19 cellular contexts compared by ENCODE assay signal in genomic region chr9:91403665-91404543, GRCh38. TPM values are rescaled to one million over a fixed set of nuclear protein-coding genes. Genes with fewer than 3 reads are reported as not detected.
DNase-seq lines count a peak whose midpoint lies in the region; ATAC-seq and TF ChIP-seq lines count a peak whose summit lies in the region.
"Had no signal": no experiment of that assay in that cellular context is flagged by ENCODE, and none has a peak within 500 bp of the region (broad histone marks: within the 10 kb centered on the region; RNA-seq: fewer than 3 reads in every experiment).

No MANE protein-coding gene starts in this region.

- no peaks in the 10 kb centered on the region for H3K9me3 Mint-ChIP-seq in activated CD4-positive, alpha-beta T cell treated with anti-CD3 and anti-CD28 coated beads, Interleukin-2, amount 10 ng/mL, durations not matched to agents 7 days and 5 days
- H3K9me3 Mint-ChIP-seq in activated T-helper 2 cell treated with anti-CD3 and anti-CD28 coated beads, Interferon-gamma antibody, Interleukin-2, Interleukin-4, amounts not matched to agents 10 μg/mL and 5 μg/mL and 100 μg/mL, durations not matched to agents 14 hours and 24 hours and 36 hours = no peaks in the 10 kb centered on the region
- H3K9me3 Mint-ChIP-seq in osteocyte (ENCODE audit: unreplicated experiment) = no peaks in the 10 kb centered on the region

- no peak for ATAC-seq in psoas muscle
- ATAC-seq: PC-3 had no signal

- intact Hi-C loops in activated T-helper 2 cell treated with anti-CD3 and anti-CD28 coated beads, Interferon-gamma antibody, Interleukin-2, Interleukin-4, amounts not matched to agents 10 μg/mL and 5 μg/mL and 100 μg/mL, durations not matched to agents 14 hours and 24 hours and 36 hours (cut with micrococcal nuclease) = no loop called here
- intact Hi-C loops in psoas muscle (cut with DNase I) = no loop called here

- no peak for DNase-seq in activated CD4-positive, alpha-beta T cell treated with anti-CD3 and anti-CD28 coated beads, Interleukin-2, amount 10 ng/mL, durations not matched to agents 7 days and 5 days
- DNase-seq in activated CD4-positive, alpha-beta T cell treated with anti-CD3 and anti-CD28 coated beads for 48 hours = no peak
- peak; percentile 44 for DNase-seq in KBM-7
- DNase-seq in activated T-helper 2 cell treated with anti-CD3 and anti-CD28 coated beads, Interferon-gamma antibody, Interleukin-2, Interleukin-4, amounts not matched to agents 10 μg/mL and 5 μg/mL and 100 μg/mL, durations not matched to agents 14 hours and 24 hours and 36 hours (ENCODE audit: low spot score) = no peak
- peak; percentile 21 for DNase-seq in osteocyte (ENCODE audit: extremely low spot score, unreplicated experiment)
- DNase-seq in SJCRH30 = no peak
- no peak for DNase-seq in retina
- no peak for DNase-seq in psoas muscle
- DNase-seq: C1 segment of cervical spinal cord, DND-41, Kasumi-1, NCI-H1436, NCI-H2029, NCI-H2171, NCI-H774, PC-3 had no signal

- in situ Hi-C loops in KBM-7 (cut with MboI; ENCODE audit: low pct_unique_long_range_greater_than_20kb, low sequenced_read_pairs) = no loop called here

- H3K27me3 ChIP-seq in SJCRH30 = no peaks in the 10 kb centered on the region
- H3K27me3 ChIP-seq in psoas muscle (ENCODE audit: insufficient read depth in 3 of 3, low read length in 2 of 3) = no peaks in the 10 kb centered on the region

- H3K4me1 ChIP-seq in SJCRH30 = no peaks in the 10 kb centered on the region
- peaks cover 8% of the 10 kb centered on the region for H3K4me1 ChIP-seq in psoas muscle
- H3K4me1 ChIP-seq: HAP-1 had no signal

- H3K36me3 Mint-ChIP-seq in activated CD4-positive, alpha-beta T cell treated with anti-CD3 and anti-CD28 coated beads, Interleukin-2, amount 10 ng/mL, durations not matched to agents 7 days and 5 days (ENCODE audit: low read depth) = peaks cover 24% of the 10 kb centered on the region
- peaks cover 57% of the 10 kb centered on the region for H3K36me3 Mint-ChIP-seq in activated T-helper 2 cell treated with anti-CD3 and anti-CD28 coated beads, Interferon-gamma antibody, Interleukin-2, Interleukin-4, amounts not matched to agents 10 μg/mL and 5 μg/mL and 100 μg/mL, durations not matched to agents 14 hours and 24 hours and 36 hours (ENCODE audit: low read depth)
- H3K36me3 Mint-ChIP-seq in osteocyte (ENCODE audit: unreplicated experiment) = peaks cover 16% of the 10 kb centered on the region

- H3K27ac ChIP-seq in SJCRH30 (no peak overlapping the region), psoas muscle (no peak overlapping the region)
- H3K27ac ChIP-seq: A549, RWPE1 had no signal

- TF ChIP-seq CTCF in osteocyte (IDR thresholded peaks at IDR 0.05) = no peak
- TF ChIP-seq CTCF in psoas muscle (IDR thresholded peaks at IDR 0.05) = no peak

- H3K4me3 ChIP-seq in SJCRH30 (no peak overlapping the region), psoas muscle (no peak overlapping the region)
- H3K4me3 ChIP-seq: A549, HAP-1 had no signal

- no peak overlapping the region for H3K4me3 Mint-ChIP-seq in activated CD4-positive, alpha-beta T cell treated with anti-CD3 and anti-CD28 coated beads, Interleukin-2, amount 10 ng/mL, durations not matched to agents 7 days and 5 days
- H3K4me3 Mint-ChIP-seq in activated T-helper 2 cell treated with anti-CD3 and anti-CD28 coated beads, Interferon-gamma antibody, Interleukin-2, Interleukin-4, amounts not matched to agents 10 μg/mL and 5 μg/mL and 100 μg/mL, durations not matched to agents 14 hours and 24 hours and 36 hours (ENCODE audit: low read depth) = no peak overlapping the region
- H3K4me3 Mint-ChIP-seq in osteocyte (ENCODE audit: unreplicated experiment) = no peak overlapping the region

- H3K9me3 ChIP-seq in SJCRH30 (replicated peaks) (no peaks in the 10 kb centered on the region), psoas muscle (no peaks in the 10 kb centered on the region)
- H3K9me3 ChIP-seq: A549, HAP-1 had no signal

- peak overlapping the region; percentile 31 for H3K27ac Mint-ChIP-seq in activated CD4-positive, alpha-beta T cell treated with anti-CD3 and anti-CD28 coated beads, Interleukin-2, amount 10 ng/mL, durations not matched to agents 7 days and 5 days
- peak overlapping the region; percentile 30 for H3K27ac Mint-ChIP-seq in activated T-helper 2 cell treated with anti-CD3 and anti-CD28 coated beads, Interferon-gamma antibody, Interleukin-2, Interleukin-4, amounts not matched to agents 10 μg/mL and 5 μg/mL and 100 μg/mL, durations not matched to agents 14 hours and 24 hours and 36 hours
- no peak overlapping the region for H3K27ac Mint-ChIP-seq in osteocyte (ENCODE audit: unreplicated experiment)

- peaks cover 19% of the 10 kb centered on the region for H3K4me1 Mint-ChIP-seq in activated CD4-positive, alpha-beta T cell treated with anti-CD3 and anti-CD28 coated beads, Interleukin-2, amount 10 ng/mL, durations not matched to agents 7 days and 5 days
- peaks cover 24% of the 10 kb centered on the region for H3K4me1 Mint-ChIP-seq in activated T-helper 2 cell treated with anti-CD3 and anti-CD28 coated beads, Interferon-gamma antibody, Interleukin-2, Interleukin-4, amounts not matched to agents 10 μg/mL and 5 μg/mL and 100 μg/mL, durations not matched to agents 14 hours and 24 hours and 36 hours (ENCODE audit: low read depth)
- H3K4me1 Mint-ChIP-seq in osteocyte (ENCODE audit: unreplicated experiment) = peaks cover 2% of the 10 kb centered on the region

- no peaks in the 10 kb centered on the region for H3K27me3 Mint-ChIP-seq in activated CD4-positive, alpha-beta T cell treated with anti-CD3 and anti-CD28 coated beads, Interleukin-2, amount 10 ng/mL, durations not matched to agents 7 days and 5 days
- H3K27me3 Mint-ChIP-seq in activated T-helper 2 cell treated with anti-CD3 and anti-CD28 coated beads, Interferon-gamma antibody, Interleukin-2, Interleukin-4, amounts not matched to agents 10 μg/mL and 5 μg/mL and 100 μg/mL, durations not matched to agents 14 hours and 24 hours and 36 hours (ENCODE audit: low read depth) = no peaks in the 10 kb centered on the region
- no peaks in the 10 kb centered on the region for H3K27me3 Mint-ChIP-seq in osteocyte (ENCODE audit: unreplicated experiment)

- POLR2A ChIA-PET in activated CD4-positive, alpha-beta T cell treated with anti-CD3 and anti-CD28 coated beads, Interleukin-2, amount 10 ng/mL, durations not matched to agents 7 days and 5 days (lab: Charles Lee) = no interaction called here

- WGBS in psoas muscle, 3 donors = 87 to 90% (median 90%) methylated on average over 14 of the region's 14 CpGs

- H3K36me3 ChIP-seq in SJCRH30 (no peaks in the 10 kb centered on the region), psoas muscle (ENCODE audit: insufficient read depth in 1 of 2, low read depth in 1 of 2) (peaks cover 0 to 13% of the 10 kb centered on the region in 2 donors)
- H3K36me3 ChIP-seq: HAP-1 had no signal

- CTCF ChIA-PET in activated CD4-positive, alpha-beta T cell treated with anti-CD3 and anti-CD28 coated beads, Interleukin-2, amount 10 ng/mL, durations not matched to agents 7 days and 5 days (lab: Charles Lee) = interaction anchor here (1.0 kb wide), 1 partner anchor 20 kb away, joined by 3 read pairs; the partner anchor contains the start of gene NFIL3

RNA-seq across cellular contexts. Expression of gene NFIL3, which starts 19.7 kb away (rescaled TPM):
- total RNA-seq in activated CD4-positive, alpha-beta T cell treated with anti-CD3 and anti-CD28 coated beads, Interleukin-2, amount 10 ng/mL, durations not matched to agents 7 days and 5 days = 10 to 100 TPM; 31.5 to 33.6 TPM
- 191 and 192 TPM in 2 replicates for total RNA-seq in activated T-helper 2 cell treated with anti-CD3 and anti-CD28 coated beads, Interferon-gamma antibody, Interleukin-2, Interleukin-4, amounts not matched to agents 10 μg/mL and 5 μg/mL and 100 μg/mL, durations not matched to agents 14 hours and 24 hours and 36 hours
- total RNA-seq in osteocyte (23.9 and 24.0 TPM in 2 replicates), psoas muscle (10 to 100 TPM; 22.4 to 76.3 (median 64.2) TPM)
- 7.3 and 9.2 TPM in 2 replicates for total RNA-seq in SJCRH30 (2014; rRNA removed; shearing (Covaris generic))
- polyA plus RNA-seq in psoas muscle = 100 to 1,000 TPM in 2 of 3 donors, 10 to 100 TPM in 1; 29.0 to 152 (median 126) TPM

RNA-seq across cellular contexts. Expression of gene AUH, which starts 42.2 kb away (rescaled TPM):
- 10 to 100 TPM; 16.8 to 17.0 TPM for total RNA-seq in activated CD4-positive, alpha-beta T cell treated with anti-CD3 and anti-CD28 coated beads, Interleukin-2, amount 10 ng/mL, durations not matched to agents 7 days and 5 days
- total RNA-seq in activated T-helper 2 cell treated with anti-CD3 and anti-CD28 coated beads, Interferon-gamma antibody, Interleukin-2, Interleukin-4, amounts not matched to agents 10 μg/mL and 5 μg/mL and 100 μg/mL, durations not matched to agents 14 hours and 24 hours and 36 hours = 58.2 and 62.6 TPM in 2 replicates
- 14.6 and 14.8 TPM in 2 replicates for total RNA-seq in osteocyte
- 14.6 and 16.5 TPM in 2 replicates for total RNA-seq in SJCRH30 (2014; rRNA removed; shearing (Covaris generic))
- 10 to 100 TPM; 14.1 to 20.6 (median 18.4) TPM for total RNA-seq in psoas muscle
- polyA plus RNA-seq in psoas muscle = 10 to 100 TPM in 2 of 3 donors, 1 to 10 TPM in 1; 9.9 to 11.8 (median 11.3) TPM

Comparison
In these comparisons a context has a peak if more than half of its experiments do, and no peak if none do; other contexts are left out.
1. DNase-seq: peak in KBM-7 (single experiment) and osteocyte (single experiment); none in activated CD4-positive, alpha-beta T cell treated with anti-CD3 and anti-CD28 coated beads, Interleukin-2, amount 10 ng/mL, durations not matched to agents 7 days and 5 days (single experiment), activated CD4-positive, alpha-beta T cell treated with anti-CD3 and anti-CD28 coated beads for 48 hours (single experiment), activated T-helper 2 cell treated with anti-CD3 and anti-CD28 coated beads, Interferon-gamma antibody, Interleukin-2, Interleukin-4, amounts not matched to agents 10 μg/mL and 5 μg/mL and 100 μg/mL, durations not matched to agents 14 hours and 24 hours and 36 hours (single experiment), SJCRH30 (0 of 2), retina (single experiment) and psoas muscle (0 of 2).